ENCODE assay signal across 8 cellular contexts in genomic region chr12:6201199-6201608, GRCh38. TPM values are rescaled to one million over a fixed set of nuclear protein-coding genes. Genes with fewer than 3 reads are reported as not detected.
A peak's percentile ranks its signal among the peaks of the same experiment; 100 is the strongest.
DNase-seq lines count a peak whose midpoint lies in the region; ATAC-seq and TF ChIP-seq lines count a peak whose summit lies in the region.

No MANE protein-coding gene starts in this region.

- no peak for DNase-seq in stimulated activated naive CD8-positive, alpha-beta T cell treated with anti-CD3 and anti-CD28 coated beads, Interleukin-15, Interleukin-2, amounts not matched to agents 100 U/mL and 50 U/mL, for 24 hours
- DNase-seq in ascending aorta (ENCODE audit: low spot score in 2 of 2) (no peak), kidney glomerular epithelial cell (lab: John Stamatoyannopoulos, UW) (peak; percentile 60), suprapubic skin (ENCODE audit: low spot score in 2 of 2) (no peak), AML-193 (lab: John Stamatoyannopoulos, UW) (no peak)
- no peak for DNase-seq in CD4-positive, alpha-beta memory T cell

- no peaks in the 10 kb centered on the region for H3K36me3 ChIP-seq in ascending aorta
- H3K36me3 ChIP-seq in suprapubic skin = no peaks in the 10 kb centered on the region
- no peaks in the 10 kb centered on the region for H3K36me3 ChIP-seq in CD4-positive, alpha-beta memory T cell (ENCODE audit: insufficient read depth, low read length)

- 54% methylated on average over 7 of the region's 15 CpGs for WGBS in suprapubic skin

- intact Hi-C loops in ascending aorta (cut with DNase I) = loop anchor here (1.0 to 2.0 kb wide), 2 partner anchors 16 to 25 kb away; no protein-coding TSS in a partner anchor
- intact Hi-C loops in CD4-positive, alpha-beta memory T cell (cut with micrococcal nuclease) = no loop called here

- H3K4me1 Mint-ChIP-seq in stimulated activated naive CD8-positive, alpha-beta T cell treated with anti-CD3 and anti-CD28 coated beads, Interleukin-15, Interleukin-2, amounts not matched to agents 100 ng/mL and 50 ng/mL, for 24 hours (ENCODE audit: low read depth) = peaks cover 28% of the 10 kb centered on the region
- H3K4me1 Mint-ChIP-seq in CD4-positive, alpha-beta memory T cell = peaks cover 0 to 10% (median 1%) of the 10 kb centered on the region in 4 donors

- POLR2A ChIA-PET in CD4-positive, alpha-beta memory T cell (lab: Charles Lee; ENCODE audit: partially characterized antibody) = no interaction called here

- H3K9me3 Mint-ChIP-seq in stimulated activated naive CD8-positive, alpha-beta T cell treated with anti-CD3 and anti-CD28 coated beads, Interleukin-15, Interleukin-2, amounts not matched to agents 100 ng/mL and 50 ng/mL, for 24 hours = no peaks in the 10 kb centered on the region
- H3K9me3 Mint-ChIP-seq in CD4-positive, alpha-beta memory T cell = no peaks in the 10 kb centered on the region

- peaks cover 12 to 43% of the 10 kb centered on the region in 2 donors for H3K4me1 ChIP-seq in ascending aorta
- peaks cover 77% of the 10 kb centered on the region for H3K4me1 ChIP-seq in suprapubic skin
- H3K4me1 ChIP-seq in CD4-positive, alpha-beta memory T cell (ENCODE audit: insufficient read depth, low read length) = peaks cover 7% of the 10 kb centered on the region

- H3K36me3 Mint-ChIP-seq in stimulated activated naive CD8-positive, alpha-beta T cell treated with anti-CD3 and anti-CD28 coated beads, Interleukin-15, Interleukin-2, amounts not matched to agents 100 ng/mL and 50 ng/mL, for 24 hours (ENCODE audit: low read depth) = no peaks in the 10 kb centered on the region
- H3K36me3 Mint-ChIP-seq in CD4-positive, alpha-beta memory T cell = no peaks in the 10 kb centered on the region

- TF ChIP-seq EP300 in suprapubic skin (IDR thresholded peaks at IDR 0.05) = no peak

- ATAC-seq in stimulated activated naive CD8-positive, alpha-beta T cell treated with anti-CD3 and anti-CD28 coated beads, Interleukin-15, Interleukin-2, amounts not matched to agents 100 U/mL and 50 U/mL, for 24 hours = no peak
- ATAC-seq in GM21737 (IDR thresholded peaks at IDR 0.05; ENCODE audit: unreplicated experiment) = no peak

- peak overlapping the region; percentile 86 to 96 for H3K4me3 ChIP-seq in ascending aorta
- H3K4me3 ChIP-seq in suprapubic skin = peak overlapping the region; percentile 100
- no peak overlapping the region for H3K4me3 ChIP-seq in CD4-positive, alpha-beta memory T cell (ENCODE audit: low read length in 2 of 2)

- CTCF ChIA-PET in CD4-positive, alpha-beta memory T cell (lab: Charles Lee; ENCODE audit: partially characterized antibody) = interaction anchor here (1.0 to 1.8 kb wide), 3 partner anchors 29 to 85 kb away, joined by 3 to 4 read pairs (median 4); no protein-coding TSS in a partner anchor

- TF ChIP-seq CTCF in ascending aorta (IDR thresholded peaks at IDR 0.05) = no peak
- TF ChIP-seq CTCF in suprapubic skin (IDR thresholded peaks at IDR 0.05) = no peak

- TF ChIP-seq POLR2A in suprapubic skin (IDR thresholded peaks at IDR 0.05) = no peak

- H3K27ac ChIP-seq in ascending aorta = peak overlapping the region; percentile 93 to 94
- H3K27ac ChIP-seq in suprapubic skin = peak overlapping the region; percentile 99
- no peak overlapping the region for H3K27ac ChIP-seq in CD4-positive, alpha-beta memory T cell (ENCODE audit: low read depth, low read length)

- H3K27ac Mint-ChIP-seq in stimulated activated naive CD8-positive, alpha-beta T cell treated with anti-CD3 and anti-CD28 coated beads, Interleukin-15, Interleukin-2, amounts not matched to agents 100 ng/mL and 50 ng/mL, for 24 hours = no peak overlapping the region
- H3K27ac Mint-ChIP-seq in CD4-positive, alpha-beta memory T cell = no peak overlapping the region

- no peaks in the 10 kb centered on the region for H3K27me3 ChIP-seq in ascending aorta
- no peaks in the 10 kb centered on the region for H3K27me3 ChIP-seq in suprapubic skin
- peaks cover 16% of the 10 kb centered on the region for H3K27me3 ChIP-seq in CD4-positive, alpha-beta memory T cell (ENCODE audit: insufficient read depth, low read length)

- peak overlapping the region; percentile 75 for H3K4me3 Mint-ChIP-seq in stimulated activated naive CD8-positive, alpha-beta T cell treated with anti-CD3 and anti-CD28 coated beads, Interleukin-15, Interleukin-2, amounts not matched to agents 100 ng/mL and 50 ng/mL, for 24 hours
- H3K4me3 Mint-ChIP-seq in CD4-positive, alpha-beta memory T cell = peak overlapping the region in 4 of 8 donors; percentile 16 to 40 (median 29)

- H3K9me3 ChIP-seq in ascending aorta = no peaks in the 10 kb centered on the region
- no peaks in the 10 kb centered on the region for H3K9me3 ChIP-seq in suprapubic skin
- H3K9me3 ChIP-seq in CD4-positive, alpha-beta memory T cell (ENCODE audit: control insufficient read depth in 1 of 2, low read length in 2 of 2) = no peaks in the 10 kb centered on the region

- H3K27me3 Mint-ChIP-seq in stimulated activated naive CD8-positive, alpha-beta T cell treated with anti-CD3 and anti-CD28 coated beads, Interleukin-15, Interleukin-2, amounts not matched to agents 100 ng/mL and 50 ng/mL, for 24 hours = peaks cover 43% of the 10 kb centered on the region
- H3K27me3 Mint-ChIP-seq in CD4-positive, alpha-beta memory T cell = peaks cover 34 to 51% of the 10 kb centered on the region in 2 donors

RNA-seq across cellular contexts. Expression of gene CD9, which starts 1.0 kb away (rescaled TPM):
- 181 TPM for total RNA-seq in ascending aorta
- total RNA-seq in suprapubic skin = 100 to 1,000 TPM; 420 to 548 (median 475) TPM
- total RNA-seq in CD4-positive, alpha-beta memory T cell = 1 to 10 TPM; 4.5 to 5.8 TPM
- polyA plus RNA-seq in CD4-positive, alpha-beta memory T cell = 1 to 10 TPM; 1.4 to 4.4 TPM

Comparison
In these comparisons a context has a peak if more than half of its experiments do, and no peak if none do; other contexts are left out.
1. H3K4me3 ChIP-seq: peak in ascending aorta (2 of 2) and suprapubic skin (single experiment); none in CD4-positive, alpha-beta memory T cell (0 of 2).
2. RNA of gene CD9, which starts 1.0 kb away (total RNA-seq): 420 to 548 TPM in suprapubic skin and 181 TPM in ascending aorta (single experiment); 4.5 to 5.8 TPM in CD4-positive, alpha-beta memory T cell; every median in the first group is over 10 times any median in the second.